ENCODE assay signal across 25 cellular contexts in the genomic region with DNA sequence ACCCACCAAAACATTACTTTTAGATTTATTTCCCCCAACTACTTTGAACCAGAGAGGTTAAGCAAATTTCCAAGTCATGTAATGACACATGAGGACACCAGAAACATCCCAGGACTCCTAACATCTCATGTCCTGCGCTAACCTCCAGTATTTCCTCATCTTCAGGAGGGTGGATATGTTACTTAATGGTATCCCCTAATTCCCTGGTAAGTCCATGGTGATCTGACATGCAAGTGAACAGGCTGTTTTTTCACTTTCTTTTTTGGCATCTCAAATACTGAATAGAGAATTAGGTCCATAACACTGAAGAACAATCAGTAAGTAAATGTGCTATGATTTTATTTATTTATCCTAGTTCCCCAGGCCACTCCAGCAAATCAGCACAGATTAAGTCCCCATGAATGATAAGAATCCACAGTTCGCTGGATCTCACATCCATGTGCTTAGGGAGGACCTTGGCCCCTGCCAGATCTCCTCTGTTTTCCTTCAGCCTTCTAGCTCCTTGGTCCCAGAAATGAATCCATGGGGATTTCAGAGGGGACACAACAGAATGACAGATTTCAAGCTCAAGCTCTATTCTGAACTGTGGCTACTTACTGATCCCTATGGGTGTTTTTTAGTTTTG.
"Had no signal": no experiment of that assay in that cellular context is flagged by ENCODE, and none has a peak within 500 bp of the region (broad histone marks: within the 10 kb centered on the region; RNA-seq: fewer than 3 reads in every experiment).

No MANE protein-coding gene starts in this region.

- DNase-seq: activated B cell treated with CpG ODN at 0.5 μM for 24 hours; activated CD4-positive, alpha-beta T cell treated with anti-CD3 and anti-CD28 coated beads for 1 hour; activated CD4-positive, alpha-beta T cell treated with anti-CD3 and anti-CD28 coated beads, Interleukin-2, amount 10 ng/mL, durations not matched to agents 24 days and 14 days; activated CD4-positive, alpha-beta T cell treated with anti-CD3 and anti-CD28 coated beads, Interleukin-2, amount 50 U/mL, for 48 hours; activated CD8-positive, alpha-beta memory T cell treated with anti-CD3 and anti-CD28 coated beads, Interleukin-2, amount 10 ng/mL, durations not matched to agents 7 days and 5 days; activated gamma-delta T cell treated with Interleukin-2 at 50 U/mL for 16 hours; activated naive CD4-positive, alpha-beta T cell treated with anti-CD3 and anti-CD28 coated beads, Interleukin-2, amount 10 ng/mL, durations not matched to agents 7 days and 5 days; activated T-cell treated with anti-CD3 and anti-CD28 coated beads, Interleukin-2, amount 50 U/mL, for 4 hours; aorta; IMR-90; Kasumi-1; KBM-7; NCI-H1048; NCI-H1930; NCI-H2171; NCI-H2227 treated with DMSO at 0.1 percent for 48 hours; NCI-H446 treated with DMSO at 0.1 percent for 48 hours; NCI-H524 treated with DMSO at 0.1 percent for 48 hours; NCI-H748 treated with DMSO at 0.1 percent for 48 hours; NK-92 treated with Interleukin-12 subunit alpha and Interleukin-12 subunit beta, amount 100 ng/mL, for 24 hours; PC-3; SIG-M5; T-helper 17 cell; T-helper 9 cell had no signal

- H3K9me3 Mint-ChIP-seq: activated B cell treated with CpG ODN at 0.5 μM for 24 hours; activated CD4-positive, alpha-beta T cell treated with anti-CD3 and anti-CD28 coated beads, Interleukin-2, amount 10 ng/mL, durations not matched to agents 24 days and 14 days; activated naive CD4-positive, alpha-beta T cell treated with anti-CD3 and anti-CD28 coated beads, Interleukin-2, amount 10 ng/mL, durations not matched to agents 7 days and 5 days; activated T-cell treated with anti-CD3 and anti-CD28 coated beads, Interleukin-2, amount 50 U/mL, for 4 hours; activated T-helper 2 cell treated with anti-CD3 and anti-CD28 coated beads, Interferon-gamma antibody, Interleukin-2, Interleukin-4, amounts not matched to agents 10 μg/mL and 5 μg/mL and 100 μg/mL, durations not matched to agents 14 hours and 24 hours and 36 hours had no signal

- H3K4me3 Mint-ChIP-seq: activated B cell treated with CpG ODN at 0.5 μM for 24 hours; activated CD4-positive, alpha-beta T cell treated with anti-CD3 and anti-CD28 coated beads, Interleukin-2, amount 10 ng/mL, durations not matched to agents 24 days and 14 days; activated CD8-positive, alpha-beta memory T cell treated with anti-CD3 and anti-CD28 coated beads, Interleukin-2, amount 10 ng/mL, durations not matched to agents 7 days and 5 days; activated naive CD4-positive, alpha-beta T cell treated with anti-CD3 and anti-CD28 coated beads, Interleukin-2, amount 10 ng/mL, durations not matched to agents 7 days and 5 days; activated T-cell treated with anti-CD3 and anti-CD28 coated beads, Interleukin-2, amount 50 U/mL, for 4 hours; T-helper 17 cell had no signal

- H3K36me3 Mint-ChIP-seq: activated CD8-positive, alpha-beta memory T cell treated with anti-CD3 and anti-CD28 coated beads, Interleukin-2, amount 10 ng/mL, durations not matched to agents 7 days and 5 days; activated naive CD4-positive, alpha-beta T cell treated with anti-CD3 and anti-CD28 coated beads, Interleukin-2, amount 10 ng/mL, durations not matched to agents 7 days and 5 days had no signal

- H3K4me1 Mint-ChIP-seq: activated B cell treated with CpG ODN at 0.5 μM for 24 hours; activated CD4-positive, alpha-beta T cell treated with anti-CD3 and anti-CD28 coated beads, Interleukin-2, amount 10 ng/mL, durations not matched to agents 24 days and 14 days; activated CD8-positive, alpha-beta memory T cell treated with anti-CD3 and anti-CD28 coated beads, Interleukin-2, amount 10 ng/mL, durations not matched to agents 7 days and 5 days; activated naive CD4-positive, alpha-beta T cell treated with anti-CD3 and anti-CD28 coated beads, Interleukin-2, amount 10 ng/mL, durations not matched to agents 7 days and 5 days had no signal

- ATAC-seq: activated CD8-positive, alpha-beta memory T cell treated with anti-CD3 and anti-CD28 coated beads, Interleukin-2, amount 10 ng/mL, durations not matched to agents 7 days and 5 days; activated T-cell treated with anti-CD3 and anti-CD28 coated beads, Interleukin-2, amount 50 U/mL, for 4 hours; T-helper 17 cell had no signal

- H3K27me3 Mint-ChIP-seq: activated CD8-positive, alpha-beta memory T cell treated with anti-CD3 and anti-CD28 coated beads, Interleukin-2, amount 10 ng/mL, durations not matched to agents 7 days and 5 days had no signal

- H3K27ac Mint-ChIP-seq: activated B cell treated with CpG ODN at 0.5 μM for 24 hours; activated CD4-positive, alpha-beta T cell treated with anti-CD3 and anti-CD28 coated beads, Interleukin-2, amount 10 ng/mL, durations not matched to agents 24 days and 14 days; activated CD8-positive, alpha-beta memory T cell treated with anti-CD3 and anti-CD28 coated beads, Interleukin-2, amount 10 ng/mL, durations not matched to agents 7 days and 5 days; activated naive CD4-positive, alpha-beta T cell treated with anti-CD3 and anti-CD28 coated beads, Interleukin-2, amount 10 ng/mL, durations not matched to agents 7 days and 5 days; activated T-helper 2 cell treated with anti-CD3 and anti-CD28 coated beads, Interferon-gamma antibody, Interleukin-2, Interleukin-4, amounts not matched to agents 10 μg/mL and 5 μg/mL and 100 μg/mL, durations not matched to agents 14 hours and 24 hours and 36 hours; T-helper 17 cell had no signal
